8 cellular contexts compared by ENCODE assay signal in genomic region chr10:101031796-101032636, GRCh38. TPM values are rescaled to one million over a fixed set of nuclear protein-coding genes. Genes with fewer than 3 reads are reported as not detected.
DNase-seq lines count a peak whose midpoint lies in the region; ATAC-seq and TF ChIP-seq lines count a peak whose summit lies in the region.

No MANE protein-coding gene starts in this region.

- peaks cover 20% of the 10 kb centered on the region for H3K4me1 Mint-ChIP-seq in activated CD8-positive, alpha-beta T cell treated with anti-CD3 and anti-CD28 coated beads, Interleukin-2, amount 10 ng/mL, durations not matched to agents 7 days and 5 days (ENCODE audit: low read depth)

- intact Hi-C loops in lower lobe of right lung (cut with DNase I), result no loop called here

- H3K9me3 Mint-ChIP-seq in activated CD8-positive, alpha-beta T cell treated with anti-CD3 and anti-CD28 coated beads, Interleukin-2, amount 10 ng/mL, durations not matched to agents 7 days and 5 days (ENCODE audit: insufficient read depth), result no peaks in the 10 kb centered on the region

- H3K9me3 ChIP-seq in lower lobe of right lung, result no peaks in the 10 kb centered on the region

- peaks cover 17% of the 10 kb centered on the region for H3K27me3 Mint-ChIP-seq in activated CD8-positive, alpha-beta T cell treated with anti-CD3 and anti-CD28 coated beads, Interleukin-2, amount 10 ng/mL, durations not matched to agents 7 days and 5 days (ENCODE audit: low read depth)

- H3K36me3 ChIP-seq in lower lobe of right lung, result peaks cover 26% of the 10 kb centered on the region

- TF ChIP-seq CTCF in AG04449 (IDR thresholded peaks at IDR 0.05; ENCODE audit: insufficient read depth, low read length, missing control alignments) (no peak), lower lobe of right lung (IDR thresholded peaks at IDR 0.05) (no peak)

- no peak for DNase-seq in AG04449 (ENCODE audit: low read depth, low spot score)
- DNase-seq in NCI-H510A (lab: John Stamatoyannopoulos, UW), result peak; percentile 37
- peak; percentile 85 for DNase-seq in activated CD8-positive, alpha-beta T cell treated with anti-CD3 and anti-CD28 coated beads, Interleukin-2, amount 10 ng/mL, durations not matched to agents 7 days and 5 days
- peak; percentile 68 for DNase-seq in ecto neural progenitor cell (ENCODE audit: low spot score)
- DNase-seq in lower lobe of right lung, result peak; percentile 91
- peak; percentile 74 for DNase-seq in stimulated activated CD4-positive, alpha-beta T cell treated with anti-CD3 and anti-CD28 coated beads, Interleukin-4, amount 100 ng/mL, for 24 hours

- H3K27me3 ChIP-seq in lower lobe of right lung (ENCODE audit: low read depth), result no peaks in the 10 kb centered on the region

- peaks cover 20% of the 10 kb centered on the region for H3K4me1 ChIP-seq in lower lobe of right lung

- H3K4me3 Mint-ChIP-seq in activated CD8-positive, alpha-beta T cell treated with anti-CD3 and anti-CD28 coated beads, Interleukin-2, amount 10 ng/mL, durations not matched to agents 7 days and 5 days, result peak overlapping the region; percentile 79

- ATAC-seq in GM21515 (IDR thresholded peaks at IDR 0.05; ENCODE audit: unreplicated experiment), result peak; percentile 39
- ATAC-seq in activated CD8-positive, alpha-beta T cell treated with anti-CD3 and anti-CD28 coated beads, Interleukin-2, amount 10 ng/mL, durations not matched to agents 7 days and 5 days, result peak; percentile 54
- peak; percentile 80 to 83 for ATAC-seq in lower lobe of right lung
- ATAC-seq in HG02870 (IDR thresholded peaks at IDR 0.05; ENCODE audit: unreplicated experiment), result no peak

- H3K27ac ChIP-seq in lower lobe of right lung, result peak overlapping the region; percentile 99

- POLR2A ChIA-PET in AG04449 (lab: Yijun Ruan, JAX), result interaction anchor here (0.9 to 2.3 kb wide), 5 partner anchors 9 to 34 kb away, joined by 3 to 18 read pairs (median 7); partner anchors contain the start of genes KAZALD1 and LZTS2
- POLR2A ChIA-PET in activated CD8-positive, alpha-beta T cell treated with anti-CD3 and anti-CD28 coated beads, Interleukin-2, amount 10 ng/mL, durations not matched to agents 7 days and 5 days (lab: Charles Lee), result interaction anchor here (0.8 to 1.6 kb wide), 3 partner anchors 9 to 64 kb away, joined by 3 to 5 read pairs (median 4); no protein-coding TSS in a partner anchor

- CTCF ChIA-PET in AG04449 (lab: Yijun Ruan, JAX), result interaction anchor here (1.3 to 35.4 kb wide), 6 partner anchors 15 to 38 kb away, joined by 3 to 1481 read pairs (median 131); partner anchors contain the start of genes KAZALD1, LZTS2, MRPL43 and TWNK
- CTCF ChIA-PET in activated CD8-positive, alpha-beta T cell treated with anti-CD3 and anti-CD28 coated beads, Interleukin-2, amount 10 ng/mL, durations not matched to agents 7 days and 5 days (lab: Charles Lee), result interaction anchor here (1.2 to 14.0 kb wide), 10 partner anchors 8 to 110 kb away, joined by 4 to 169 read pairs (median 14); no protein-coding TSS in a partner anchor

- peaks cover 13% of the 10 kb centered on the region for H3K36me3 Mint-ChIP-seq in activated CD8-positive, alpha-beta T cell treated with anti-CD3 and anti-CD28 coated beads, Interleukin-2, amount 10 ng/mL, durations not matched to agents 7 days and 5 days (ENCODE audit: low read depth)

- H3K4me3 ChIP-seq in AG04449 (ENCODE audit: low read depth, low read length) (peak overlapping the region; percentile 86), lower lobe of right lung (peak overlapping the region; percentile 83)

- H3K27ac Mint-ChIP-seq in activated CD8-positive, alpha-beta T cell treated with anti-CD3 and anti-CD28 coated beads, Interleukin-2, amount 10 ng/mL, durations not matched to agents 7 days and 5 days, result peak overlapping the region; percentile 93

RNA-seq across cellular contexts. Expression of gene SFXN3, which starts 1.0 kb away (rescaled TPM):
- total RNA-seq in activated CD8-positive, alpha-beta T cell treated with anti-CD3 and anti-CD28 coated beads, Interleukin-2, amount 10 ng/mL, durations not matched to agents 7 days and 5 days, result 10 to 100 TPM; 24.7 to 24.8 TPM
- total RNA-seq in lower lobe of right lung, result 57.8 TPM

RNA-seq across cellular contexts. Expression of gene PDZD7, which starts 1.1 kb away (rescaled TPM):
- total RNA-seq in activated CD8-positive, alpha-beta T cell treated with anti-CD3 and anti-CD28 coated beads, Interleukin-2, amount 10 ng/mL, durations not matched to agents 7 days and 5 days, result under 1 TPM; 0.47 to 0.50 TPM
- total RNA-seq in lower lobe of right lung, result 1.6 TPM

RNA-seq across cellular contexts. Expression of gene KAZALD1, which starts 29.8 kb away (rescaled TPM):
- total RNA-seq in activated CD8-positive, alpha-beta T cell treated with anti-CD3 and anti-CD28 coated beads, Interleukin-2, amount 10 ng/mL, durations not matched to agents 7 days and 5 days, result under 1 TPM in 1 of 2 experiments, not detected in 1; 0.18 TPM
- 9.9 TPM for total RNA-seq in lower lobe of right lung

RNA-seq across cellular contexts. Expression of gene LZTS2, which starts 32.4 kb away (rescaled TPM):
- total RNA-seq in activated CD8-positive, alpha-beta T cell treated with anti-CD3 and anti-CD28 coated beads, Interleukin-2, amount 10 ng/mL, durations not matched to agents 7 days and 5 days, result 10 to 100 TPM; 11.6 to 13.8 TPM
- total RNA-seq in lower lobe of right lung, result 52.6 TPM

RNA-seq across cellular contexts. Expression of gene TWNK, which starts 44.7 kb away (rescaled TPM):
- 10 to 100 TPM; 11.8 to 13.3 TPM for total RNA-seq in activated CD8-positive, alpha-beta T cell treated with anti-CD3 and anti-CD28 coated beads, Interleukin-2, amount 10 ng/mL, durations not matched to agents 7 days and 5 days
- 5.8 TPM for total RNA-seq in lower lobe of right lung
